1 cellular context compared by ENCODE assay signal in genomic region chr6:137625808-137626207, GRCh38.
TF ChIP-seq lines count a peak whose summit lies in the region.

No MANE protein-coding gene starts in this region.

TF ChIP-seq in K562, 482 proteins besides CTCF, POLR2A, EP300 and RAD21 (continued from another document):
- peak; percentile 59 for TF ChIP-seq MGA (IDR thresholded peaks at IDR 0.05)
- no peak for TF ChIP-seq DACH1 (IDR thresholded peaks at IDR 0.05; ENCODE audit: partially characterized antibody)
- no peak for TF ChIP-seq ELF1 (tag; IDR thresholded peaks at IDR 0.05)
- TF ChIP-seq HSF4 (CRISPR knock-in tag; IDR thresholded peaks at IDR 0.05; ENCODE audit: borderline replicate concordance): no peak
- TF ChIP-seq CTCFL (IDR thresholded peaks at IDR 0.05; ENCODE audit: borderline replicate concordance, insufficient read depth, low read depth, low read length, poor library complexity, severe bottlenecking): peak; percentile 87
- TF ChIP-seq L3MBTL2 (IDR thresholded peaks at IDR 0.05): peak; percentile 66
- TF ChIP-seq THAP12 (CRISPR knock-in tag; IDR thresholded peaks at IDR 0.05): no peak
- TF ChIP-seq DIDO1 (tag; IDR thresholded peaks at IDR 0.05; ENCODE audit: low read depth): no peak
- no peak for TF ChIP-seq MBD1 (CRISPR knock-in tag; IDR thresholded peaks at IDR 0.05)
- TF ChIP-seq TFE3 (CRISPR knock-in tag; IDR thresholded peaks at IDR 0.05): no peak
- no peak for TF ChIP-seq ZNF384 (IDR thresholded peaks at IDR 0.05; ENCODE audit: low read depth, low read length)
- no peak for TF ChIP-seq ZNF197 (CRISPR knock-in tag; IDR thresholded peaks at IDR 0.05; ENCODE audit: low read depth)
- no peak for TF ChIP-seq MEIS2 (IDR thresholded peaks at IDR 0.05; ENCODE audit: partially characterized antibody)
- TF ChIP-seq SUPT5H (IDR thresholded peaks at IDR 0.05): no peak
- TF ChIP-seq ZNF668 (CRISPR knock-in tag; IDR thresholded peaks at IDR 0.05): no peak
- TF ChIP-seq GTF3C2 (IDR thresholded peaks at IDR 0.05; ENCODE audit: borderline replicate concordance, extremely low read depth, insufficient read length): no peak
- no peak for TF ChIP-seq XRCC3 (IDR thresholded peaks at IDR 0.05)
- TF ChIP-seq NR4A1 (CRISPR knock-in tag; IDR thresholded peaks at IDR 0.05): no peak
- no peak for TF ChIP-seq NR4A1 (tag; IDR thresholded peaks at IDR 0.05)
- no peak for TF ChIP-seq AFF4 (CRISPR knock-in tag; IDR thresholded peaks at IDR 0.05)
- no peak for TF ChIP-seq PHF20 (IDR thresholded peaks at IDR 0.05; ENCODE audit: partially characterized antibody)
- no peak for TF ChIP-seq CHD2 (IDR thresholded peaks at IDR 0.05; ENCODE audit: low read depth, low read length)
